ENCODE assay signal across 15 cellular contexts in genomic region chrX:71632923-71633657, GRCh38. TPM values are rescaled to one million over a fixed set of nuclear protein-coding genes. Genes with fewer than 3 reads are reported as not detected.
A peak's percentile ranks its signal among the peaks of the same experiment; 100 is the strongest.
DNase-seq lines count a peak whose midpoint lies in the region; ATAC-seq and TF ChIP-seq lines count a peak whose summit lies in the region.
"Had no signal": no experiment of that assay in that cellular context is flagged by ENCODE, and none has a peak within 500 bp of the region (broad histone marks: within the 10 kb centered on the region; RNA-seq: fewer than 3 reads in every experiment).

No MANE protein-coding gene starts in this region.

- H3K27ac ChIP-seq in lung (ENCODE audit: low read depth in 1 of 2, low read length in 1 of 2): no peak overlapping the region
- H3K27ac ChIP-seq: C4-2B, spleen had no signal

- H3K36me3 Mint-ChIP-seq in activated CD4-positive, alpha-beta T cell treated with anti-CD3 and anti-CD28 coated beads, Interleukin-2, amount 10 ng/mL, durations not matched to agents 7 days and 5 days (ENCODE audit: low read depth): no peaks in the 10 kb centered on the region
- H3K36me3 Mint-ChIP-seq: IgD-negative memory B cell had no signal

- 75 to 80% methylated on average over 10 of the region's 10 CpGs for WGBS in lung, 2 donors

- H3K27me3 ChIP-seq in lung (ENCODE audit: control insufficient read depth, insufficient read depth): peaks cover 3% of the 10 kb centered on the region
- H3K27me3 ChIP-seq: spleen had no signal

- H3K4me3 Mint-ChIP-seq in activated CD4-positive, alpha-beta T cell treated with anti-CD3 and anti-CD28 coated beads, Interleukin-2, amount 10 ng/mL, durations not matched to agents 7 days and 5 days: no peak overlapping the region
- H3K4me3 Mint-ChIP-seq: IgD-negative memory B cell had no signal

- DNase-seq in NCI-H2107 treated with DMSO at 0.1 percent for 48 hours (lab: John Stamatoyannopoulos, UW; ENCODE audit: unreplicated experiment) (peak; percentile 76), lung (ENCODE audit: low spot score) (no peak)
- no peak for DNase-seq in activated effector memory CD4-positive, alpha-beta T cell treated with anti-CD3 and anti-CD28 coated beads, Interleukin-2, amount 50 U/mL, for 16 hours
- no peak for DNase-seq in stimulated activated CD4-positive, alpha-beta T cell treated with anti-CD3 and anti-CD28 coated beads, Interleukin-15, amount 100 ng/mL, for 24 hours
- DNase-seq in activated CD4-positive, alpha-beta T cell treated with anti-CD3 and anti-CD28 coated beads, Interleukin-2, amount 10 ng/mL, durations not matched to agents 7 days and 5 days: no peak
- DNase-seq: amniotic stem cell, left cardiac atrium, NCI-H526 treated with DMSO at 0.1 percent for 48 hours, SIG-M5, spleen had no signal

- CTCF ChIA-PET in activated CD4-positive, alpha-beta T cell treated with anti-CD3 and anti-CD28 coated beads, Interleukin-2, amount 10 ng/mL, durations not matched to agents 7 days and 5 days (lab: Charles Lee): interaction anchor here (1.7 to 3.1 kb wide), 3 partner anchors 10 to 35 kb away, joined by 4 to 8 read pairs (median 7); no protein-coding TSS in a partner anchor

- H3K4me1 ChIP-seq in lung (ENCODE audit: control insufficient read depth in 2 of 2, insufficient read depth in 2 of 2, low read length in 2 of 2): peaks cover 0 to 12% of the 10 kb centered on the region in 2 donors

- POLR2A ChIA-PET in activated CD4-positive, alpha-beta T cell treated with anti-CD3 and anti-CD28 coated beads, Interleukin-2, amount 10 ng/mL, durations not matched to agents 7 days and 5 days (lab: Charles Lee): no interaction called here

- peaks cover 0 to under 1% of the 10 kb centered on the region in 2 donors for H3K9me3 ChIP-seq in lung (ENCODE audit: control insufficient read depth in 2 of 2, insufficient read depth in 1 of 2, low read length in 1 of 2)
- H3K9me3 ChIP-seq: spleen had no signal

- no peaks in the 10 kb centered on the region for H3K9me3 Mint-ChIP-seq in activated CD4-positive, alpha-beta T cell treated with anti-CD3 and anti-CD28 coated beads, Interleukin-2, amount 10 ng/mL, durations not matched to agents 7 days and 5 days
- H3K9me3 Mint-ChIP-seq: IgD-negative memory B cell had no signal

- H3K27me3 Mint-ChIP-seq in activated CD4-positive, alpha-beta T cell treated with anti-CD3 and anti-CD28 coated beads, Interleukin-2, amount 10 ng/mL, durations not matched to agents 7 days and 5 days: no peaks in the 10 kb centered on the region
- H3K27me3 Mint-ChIP-seq: IgD-negative memory B cell had no signal

- TF ChIP-seq CTCF in lung (IDR thresholded peaks at IDR 0.05; ENCODE audit: control extremely low read depth, extremely low read depth): no peak

- no peaks in the 10 kb centered on the region for H3K36me3 ChIP-seq in lung (ENCODE audit: control insufficient read depth in 2 of 2, insufficient read depth in 2 of 2, low read length in 2 of 2)
- H3K36me3 ChIP-seq: spleen had no signal

- no peak overlapping the region for H3K4me3 ChIP-seq in lung
- H3K4me3 ChIP-seq: spleen had no signal

- H3K4me1 Mint-ChIP-seq in activated CD4-positive, alpha-beta T cell treated with anti-CD3 and anti-CD28 coated beads, Interleukin-2, amount 10 ng/mL, durations not matched to agents 7 days and 5 days: peaks cover 26% of the 10 kb centered on the region

- ATAC-seq in GM18867 (IDR thresholded peaks at IDR 0.05; ENCODE audit: unreplicated experiment) (peak; percentile 56), HG02798 (IDR thresholded peaks at IDR 0.05; ENCODE audit: poor library complexity, unreplicated experiment) (peak; percentile 52), lung (ENCODE audit: insufficient read depth, low FRiP score) (peak; percentile 31), HG02870 (IDR thresholded peaks at IDR 0.05; ENCODE audit: unreplicated experiment) (no peak)

- no peak overlapping the region for H3K27ac Mint-ChIP-seq in activated CD4-positive, alpha-beta T cell treated with anti-CD3 and anti-CD28 coated beads, Interleukin-2, amount 10 ng/mL, durations not matched to agents 7 days and 5 days

RNA-seq across cellular contexts. Expression of gene CXCR3, which starts 14.8 kb away (rescaled TPM):
- under 1 TPM; 0.40 to 0.74 TPM for total RNA-seq in lung
- polyA plus RNA-seq in lung: under 1 TPM; 0.62 to 0.87 TPM
- 10 to 100 TPM; 68.2 to 73.5 TPM for total RNA-seq in activated CD4-positive, alpha-beta T cell treated with anti-CD3 and anti-CD28 coated beads, Interleukin-2, amount 10 ng/mL, durations not matched to agents 7 days and 5 days

RNA-seq across cellular contexts. Expression of gene GCNA, which starts 54.9 kb away (rescaled TPM):
- total RNA-seq in lung: 1 to 10 TPM; 2.2 to 3.7 TPM
- 1 to 10 TPM in 1 of 2 donors, under 1 TPM in 1; 0.92 to 1.5 TPM for polyA plus RNA-seq in lung
- 1 to 10 TPM; 4.7 to 5.9 TPM for total RNA-seq in activated CD4-positive, alpha-beta T cell treated with anti-CD3 and anti-CD28 coated beads, Interleukin-2, amount 10 ng/mL, durations not matched to agents 7 days and 5 days

Comparison
In these comparisons a context has a peak if more than half of its experiments do, and no peak if none do; other contexts are left out.
1. RNA of gene CXCR3, which starts 14.8 kb away (total RNA-seq): 68.2 to 73.5 TPM in activated CD4-positive, alpha-beta T cell treated with anti-CD3 and anti-CD28 coated beads, Interleukin-2, amount 10 ng/mL, durations not matched to agents 7 days and 5 days; 0.40 to 0.74 TPM in lung; every median in the first group is over 10 times any median in the second.